ENCODE assay signal across 17 cellular contexts in genomic region chr13:100175078-100175802, GRCh38.
DNase-seq lines count a peak whose midpoint lies in the region; ATAC-seq and TF ChIP-seq lines count a peak whose summit lies in the region.
"Had no signal": no experiment of that assay in that cellular context is flagged by ENCODE, and none has a peak within 500 bp of the region (broad histone marks: within the 10 kb centered on the region; RNA-seq: fewer than 3 reads in every experiment).

No MANE protein-coding gene starts in this region.

- CTCF ChIA-PET in HEK293 (lab: Yijun Ruan, JAX), result no interaction called here

- POLR2A ChIA-PET in HEK293 (lab: Yijun Ruan, JAX), result no interaction called here

- no peak overlapping the region for H3K4me3 ChIP-seq in HEK293 (ENCODE audit: low read depth, low read length)
- no peak overlapping the region for H3K4me3 ChIP-seq in ectodermal cell (ENCODE audit: insufficient read depth, low read depth, low read length)
- H3K4me3 ChIP-seq in aorta (ENCODE audit: low read length in 2 of 2), result no peak overlapping the region
- H3K4me3 ChIP-seq: K562 had no signal

- H3K27ac ChIP-seq in HEK293 (ENCODE audit: extremely low read depth, low read depth, low read length), result no peak overlapping the region
- peak overlapping the region; percentile 9 for H3K27ac ChIP-seq in ectodermal cell (ENCODE audit: insufficient read depth, low read depth, low read length, poor library complexity, severe bottlenecking)
- no peak overlapping the region for H3K27ac ChIP-seq in aorta (ENCODE audit: low read depth in 1 of 2, low read length in 2 of 2)

- H3K4me1 ChIP-seq in HEK293 (ENCODE audit: control insufficient read depth, insufficient read depth, low read length) (peaks cover 3% of the 10 kb centered on the region), ectodermal cell (ENCODE audit: control insufficient read depth, insufficient read depth, low read length) (peaks cover 14% of the 10 kb centered on the region), aorta (ENCODE audit: control insufficient read depth in 1 of 2, insufficient read depth in 2 of 2, low read length in 2 of 2) (no peaks in the 10 kb centered on the region)

- H3K9me3 ChIP-seq in HEK293 (ENCODE audit: control insufficient read depth, insufficient read depth, low read depth, low read length), result no peaks in the 10 kb centered on the region
- no peaks in the 10 kb centered on the region for H3K9me3 ChIP-seq in ectodermal cell (ENCODE audit: control insufficient read depth, low read length)
- H3K9me3 ChIP-seq in aorta (ENCODE audit: control insufficient read depth, low read length), result no peaks in the 10 kb centered on the region

- WGBS in ectodermal cell, 2 experiments, result 26% methylated on average over 1 of the region's 2 CpGs
- 88 to 94% methylated on average over 2 of the region's 2 CpGs for WGBS in aorta, 2 donors

- DNase-seq in NCI-H69 (lab: John Stamatoyannopoulos, UW), result peak; percentile 64
- no peak for DNase-seq in left lobe of liver (ENCODE audit: low spot score)
- no peak for DNase-seq in NCI-H345 treated with DMSO at 0.1 percent for 48 hours (lab: John Stamatoyannopoulos, UW; ENCODE audit: unreplicated experiment)
- no peak for DNase-seq in aorta
- DNase-seq in AG08395 (ENCODE audit: low spot score), result no peak
- DNase-seq: CD8-positive, alpha-beta T cell; GF-D8; GOT3; NCI-H1092; NCI-H187 treated with DMSO at 0.1 percent for 48 hours; NCI-H2227 treated with DMSO at 0.1 percent for 48 hours; NCI-H526 treated with DMSO at 0.1 percent for 48 hours; T-cell had no signal

- H3K36me3 ChIP-seq in HEK293 (ENCODE audit: control insufficient read depth in 2 of 2, insufficient read depth in 1 of 2, low read length in 2 of 2) (no peaks in the 10 kb centered on the region), ectodermal cell (ENCODE audit: control insufficient read depth, insufficient read depth, low read length) (no peaks in the 10 kb centered on the region), aorta (ENCODE audit: control insufficient read depth in 1 of 2, insufficient read depth in 2 of 2, low read length in 1 of 2) (no peaks in the 10 kb centered on the region)

- H3K27me3 ChIP-seq in ectodermal cell (ENCODE audit: control insufficient read depth, insufficient read depth, low read length, poor library complexity, severe bottlenecking) (no peaks in the 10 kb centered on the region), aorta (ENCODE audit: control insufficient read depth in 1 of 2, insufficient read depth in 2 of 2, low read length in 1 of 2) (no peaks in the 10 kb centered on the region)

- ATAC-seq in left lobe of liver (peak; percentile 50), aorta (ENCODE audit: low FRiP score) (no peak), GM18861 (IDR thresholded peaks at IDR 0.05; ENCODE audit: unreplicated experiment) (no peak)
- ATAC-seq: CD8-positive, alpha-beta T cell; K562; T-cell had no signal

- intact Hi-C loops in aorta (cut with DNase I), result no loop called here

- TF ChIP-seq CTCF in HEK293 (tag by site-specific recombination; IDR thresholded peaks at IDR 0.05), result no peak

TF ChIP-seq in HEK293, 187 proteins besides CTCF, POLR2A, EP300 and RAD21:
- TF ChIP-seq ELK4 (IDR thresholded peaks at IDR 0.05; ENCODE audit: borderline replicate concordance, low read depth, low read length) (no peak), FEZF1 (tag by site-specific recombination; IDR thresholded peaks at IDR 0.05) (0 out of 2 replicates have a peak, but pooled peaks have one; percentile 24)
TF ChIP-seq in HEK293: peak in this region for 1.
